Comparison of ENCODE assay signal across 2 cellular contexts in genomic region chr7:5318613-5319012, GRCh38.
TF ChIP-seq lines count a peak whose summit lies in the region.

No MANE protein-coding gene starts in this region.

TF ChIP-seq in K562, 482 proteins besides CTCF, POLR2A, EP300 and RAD21 (continued from another document):
- peak; percentile 70; the same call in 1 of the 2 replicates for TF ChIP-seq TRIM28 (IDR thresholded peaks at IDR 0.05)

TF ChIP-seq in HepG2, 621 proteins besides CTCF, POLR2A, EP300 and RAD21:
- peak; percentile 96 for TF ChIP-seq ZFP1 (CRISPR knock-in tag; IDR thresholded peaks at IDR 0.05)
